ENCODE assay signal across 19 cellular contexts in genomic region chr2:122734756-122735155, GRCh38.
DNase-seq lines count a peak whose midpoint lies in the region; ATAC-seq and TF ChIP-seq lines count a peak whose summit lies in the region.
"Had no signal": no experiment of that assay in that cellular context is flagged by ENCODE, and none has a peak within 500 bp of the region (broad histone marks: within the 10 kb centered on the region; RNA-seq: fewer than 3 reads in every experiment).

No MANE protein-coding gene starts in this region.

- TF ChIP-seq CTCF in H9 (conservative IDR thresholded peaks at IDR 0.05) (no peak), nephron progenitor cell (IDR thresholded peaks at IDR 0.05) (no peak)

- no peaks in the 10 kb centered on the region for H3K23me2 ChIP-seq in H9 (ENCODE audit: insufficient read length, low read depth, low read length, poor library complexity, severe bottlenecking)

- no peak overlapping the region for H3K4me2 ChIP-seq in H9 (ENCODE audit: insufficient read depth, insufficient read length, low read length)

- H3K4me3 Mint-ChIP-seq in H9 (no peak overlapping the region), immature natural killer cell (no peak overlapping the region), nephron progenitor cell (no peak overlapping the region)

- no peak overlapping the region for H2AFZ ChIP-seq in H9 (ENCODE audit: low read length)

- DNase-seq in H9 (peak; percentile 88), astrocyte of the hippocampus (ENCODE audit: low read depth, low spot score) (peak; percentile 70), iPS DF 4.7 (ENCODE audit: extremely low read depth, low spot score) (peak; percentile 90), renal cortical epithelial cell (ENCODE audit: low read depth) (peak; percentile 31), immature natural killer cell (no peak), nephron progenitor cell (no peak), left lobe of liver (ENCODE audit: low spot score) (no peak)
- DNase-seq: Calu3; mucosa of descending colon; NCI-H187 treated with DMSO at 0.1 percent for 48 hours; NCI-H446; NK-92 treated with Interleukin-12 subunit alpha and Interleukin-12 subunit beta, amount 100 ng/mL, for 24 hours; ovary; SHP77 treated with DMSO at 0.1 percent for 48 hours; small intestine; tibial artery had no signal

- H2BK120ac ChIP-seq in H9 (ENCODE audit: low read depth, low read length, poor library complexity, severe bottlenecking), result no peak overlapping the region

- H3K56ac ChIP-seq in H9 (ENCODE audit: insufficient read length, low read depth, low read length), result no peak overlapping the region

- peak overlapping the region; percentile 51 for H3K18ac ChIP-seq in H9 (ENCODE audit: insufficient read length, low read depth, low read length)

- H3K4me1 ChIP-seq in H9 (ENCODE audit: insufficient read depth, low read length), result peaks cover 5% of the 10 kb centered on the region; the same call in 1 of the 2 replicates
- H3K4me1 ChIP-seq: HAP-1, tibial artery had no signal

- no peaks in the 10 kb centered on the region for H3K79me2 ChIP-seq in H9 (ENCODE audit: insufficient read depth, low read length)

- peaks cover 15 to 38% of the 10 kb centered on the region in 2 experiments for H3K4me1 Mint-ChIP-seq in H9
- peaks cover 0 to 18% of the 10 kb centered on the region in 2 donors for H3K4me1 Mint-ChIP-seq in immature natural killer cell
- H3K4me1 Mint-ChIP-seq in nephron progenitor cell, result peaks cover 21% of the 10 kb centered on the region

- no peaks in the 10 kb centered on the region for H3K9me3 ChIP-seq in H9 (ENCODE audit: control insufficient read depth, low read depth, low read length)
- H3K9me3 ChIP-seq: HAP-1, mucosa of descending colon, ovary, tibial artery had no signal

- H2BK5ac ChIP-seq in H9 (ENCODE audit: insufficient read length, low read length), result no peak overlapping the region

- H3K27me3 ChIP-seq in H9 (ENCODE audit: insufficient read depth, low read length), result no peaks in the 10 kb centered on the region
- H3K27me3 ChIP-seq: cardiac muscle cell, ovary, tibial artery had no signal

- no peaks in the 10 kb centered on the region for H3K79me1 ChIP-seq in H9 (ENCODE audit: insufficient read depth, low read depth, low read length, poor library complexity, severe bottlenecking)

- H4K5ac ChIP-seq in H9 (ENCODE audit: insufficient read length, low read depth, low read length), result no peak overlapping the region

- no peak for ATAC-seq in HG02884 (IDR thresholded peaks at IDR 0.05; ENCODE audit: unreplicated experiment)
- no peak for ATAC-seq in left lobe of liver
- ATAC-seq: mucosa of descending colon had no signal

- peak overlapping the region in 2 of 3 experiments; percentile 36 to 68; a peak in 4 of 7 replicates for H3K27ac Mint-ChIP-seq in H9
- H3K27ac Mint-ChIP-seq in immature natural killer cell, result no peak overlapping the region
- no peak overlapping the region for H3K27ac Mint-ChIP-seq in nephron progenitor cell

- H2BK20ac ChIP-seq in H9 (ENCODE audit: low read depth, low read length, poor library complexity, severe bottlenecking), result peak overlapping the region; percentile 97

- no peak overlapping the region for H4K8ac ChIP-seq in H9 (replicated peaks; ENCODE audit: insufficient read length, low read depth, low read length)

- no peak overlapping the region for H3T11ph ChIP-seq in H9 (ENCODE audit: low read length)

- H4K91ac ChIP-seq in H9 (ENCODE audit: insufficient read length, low read depth, low read length), result no peak overlapping the region

- peaks cover 2 to 14% (median 4%) of the 10 kb centered on the region in 3 experiments; a peak in 6 of 7 replicates for H3K36me3 Mint-ChIP-seq in H9 (ENCODE audit: insufficient read depth in 1 of 3, low read depth in 3 of 3)
- peaks cover 0 to 3% (median 0%) of the 10 kb centered on the region in 3 donors for H3K36me3 Mint-ChIP-seq in immature natural killer cell
- H3K36me3 Mint-ChIP-seq in nephron progenitor cell (ENCODE audit: low read depth), result no peaks in the 10 kb centered on the region

- no peak overlapping the region for H2AK5ac ChIP-seq in H9 (ENCODE audit: insufficient read length, low read length)

- H3K4ac ChIP-seq in H9 (ENCODE audit: low read depth, low read length), result no peak overlapping the region

- H3K9me3 Mint-ChIP-seq in H9 (peaks cover 0 to 5% of the 10 kb centered on the region in 2 experiments; a peak in 3 of 5 replicates), immature natural killer cell (peaks cover 2 to 26% (median 10%) of the 10 kb centered on the region in 6 donors), nephron progenitor cell (no peaks in the 10 kb centered on the region)

- H3K23ac ChIP-seq in H9 (ENCODE audit: insufficient read length, low read depth, low read length), result no peak overlapping the region

- H3K27me3 Mint-ChIP-seq in H9 (ENCODE audit: low read depth), result no peaks in the 10 kb centered on the region
- peaks cover 0 to 2% (median under 1%) of the 10 kb centered on the region in 3 donors for H3K27me3 Mint-ChIP-seq in immature natural killer cell (ENCODE audit: low read depth in 3 of 3)
- H3K27me3 Mint-ChIP-seq in nephron progenitor cell (ENCODE audit: low read depth, poor library complexity), result no peaks in the 10 kb centered on the region

- no peak overlapping the region for H2BK12ac ChIP-seq in H9 (ENCODE audit: insufficient read length, low read depth, low read length)

- peak overlapping the region; percentile 93 for H3K27ac ChIP-seq in H9 (ENCODE audit: insufficient read length, low read depth, low read length)
- H3K27ac ChIP-seq: cardiac muscle cell, ovary, tibial artery had no signal

- no peak overlapping the region for H3K14ac ChIP-seq in H9 (ENCODE audit: insufficient read depth, low read length)

- H2BK15ac ChIP-seq in H9 (ENCODE audit: low read depth, low read length), result no peak overlapping the region

- no CpG with 5 or more reads among the region's 4 CpGs for WGBS in H9 (ENCODE audit: extremely low coverage, insufficient read length, low lambda C conversion rate)

- no peak overlapping the region for H3K9ac ChIP-seq in H9 (ENCODE audit: extremely low read depth, insufficient read length, low read length)

- H4K20me1 ChIP-seq in H9 (ENCODE audit: control insufficient read depth, insufficient read depth, insufficient read length), result no peaks in the 10 kb centered on the region

Comparison
In these comparisons a context has a peak if more than half of its experiments do, and no peak if none do; other contexts are left out.
1. DNase-seq: peak in H9 (single experiment), astrocyte of the hippocampus (single experiment), iPS DF 4.7 (single experiment) and renal cortical epithelial cell (single experiment); none in immature natural killer cell (0 of 3), nephron progenitor cell (single experiment) and left lobe of liver (single experiment).
2. H3K27ac Mint-ChIP-seq: peak in H9 (2 of 3); none in immature natural killer cell (0 of 6) and nephron progenitor cell (single experiment).